ENCODE assay signal across 1 cellular context in genomic region chr6:170366248-170366960, GRCh38.
TF ChIP-seq lines count a peak whose summit lies in the region.

No MANE protein-coding gene starts in this region.

TF ChIP-seq in HepG2, 621 proteins besides CTCF, POLR2A, EP300 and RAD21 (continued from another document and continues in another):
- TF ChIP-seq TIGD3 (CRISPR knock-in tag; IDR thresholded peaks at IDR 0.05; ENCODE audit: borderline replicate concordance) (no peak), ZNF292 (CRISPR knock-in tag; IDR thresholded peaks at IDR 0.05; ENCODE audit: borderline replicate concordance, low read depth) (peak; percentile 76; the same call in 1 of the 2 replicates), SNAPC5 (CRISPR knock-in tag; IDR thresholded peaks at IDR 0.05; ENCODE audit: borderline replicate concordance) (no peak), ZNF770 (CRISPR knock-in tag; IDR thresholded peaks at IDR 0.05) (no peak), SNRNP70 (IDR thresholded peaks at IDR 0.05; ENCODE audit: low read depth, low read length) (no peak), ZNF841 (CRISPR knock-in tag; IDR thresholded peaks at IDR 0.05; ENCODE audit: borderline replicate concordance) (no peak), ZNF775 (CRISPR knock-in tag; IDR thresholded peaks at IDR 0.05; ENCODE audit: borderline replicate concordance) (no peak), NFYC (CRISPR knock-in tag; IDR thresholded peaks at IDR 0.05) (no peak), ZNF207 (IDR thresholded peaks at IDR 0.05; ENCODE audit: borderline replicate concordance) (no peak), GMEB1 (CRISPR knock-in tag; IDR thresholded peaks at IDR 0.05; ENCODE audit: borderline replicate concordance) (no peak), RFX5 (IDR thresholded peaks at IDR 0.05; ENCODE audit: low read depth, low read length) (no peak), ZNF260 (CRISPR knock-in tag; IDR thresholded peaks at IDR 0.05; ENCODE audit: borderline replicate concordance, low read depth) (no peak), NFE2L2 (IDR thresholded peaks at IDR 0.05; ENCODE audit: low read length) (no peak), ZNF446 (CRISPR knock-in tag; IDR thresholded peaks at IDR 0.05) (no peak), ZFP36L1 (CRISPR knock-in tag; IDR thresholded peaks at IDR 0.05) (0 out of 2 replicates have a peak, but pooled peaks have one; percentile 42), ZNF337 (CRISPR knock-in tag; IDR thresholded peaks at IDR 0.05; ENCODE audit: borderline replicate concordance, low read depth) (no peak), THRA (CRISPR knock-in tag; IDR thresholded peaks at IDR 0.05; ENCODE audit: borderline replicate concordance) (peak; percentile 67; the same call in 1 of the 2 replicates), ELF1 (CRISPR knock-in tag; IDR thresholded peaks at IDR 0.05) (no peak), NFRKB (IDR thresholded peaks at IDR 0.05) (no peak), NKX3-1 (CRISPR knock-in tag; IDR thresholded peaks at IDR 0.05) (0 out of 2 replicates have a peak, but pooled peaks have one; percentile 10), ZNF816 (CRISPR knock-in tag; IDR thresholded peaks at IDR 0.05; ENCODE audit: borderline replicate concordance) (no peak), HIC2 (CRISPR knock-in tag; IDR thresholded peaks at IDR 0.05; ENCODE audit: low read depth) (peak; percentile 49; the same call in 1 of the 2 replicates), PCBP2 (optimal IDR thresholded peaks at IDR 0.05; ENCODE audit: low read depth, low read length, poor library complexity, severe bottlenecking) (no peak), ZBTB10 (CRISPR knock-in tag; IDR thresholded peaks at IDR 0.05; ENCODE audit: borderline replicate concordance) (no peak), TSC22D2 (CRISPR knock-in tag; IDR thresholded peaks at IDR 0.05; ENCODE audit: borderline replicate concordance) (0 out of 2 replicates have a peak, but pooled peaks have one; percentile 9), ZNF564 (CRISPR knock-in tag; IDR thresholded peaks at IDR 0.05) (no peak), AHR (CRISPR knock-in tag; IDR thresholded peaks at IDR 0.05) (no peak), KLF13 (CRISPR knock-in tag; IDR thresholded peaks at IDR 0.05) (no peak), MEIS2 (CRISPR knock-in tag; IDR thresholded peaks at IDR 0.05) (no peak), ZNF496 (CRISPR knock-in tag; IDR thresholded peaks at IDR 0.05; ENCODE audit: insufficient replicate concordance) (no peak), ZNF660 (CRISPR knock-in tag; IDR thresholded peaks at IDR 0.05; ENCODE audit: borderline replicate concordance, low read depth) (no peak), ZMYM3 (CRISPR knock-in tag; IDR thresholded peaks at IDR 0.05) (0 out of 2 replicates have a peak, but pooled peaks have one; percentile 7), ZNF766 (CRISPR knock-in tag; IDR thresholded peaks at IDR 0.05; ENCODE audit: borderline replicate concordance) (no peak), AKAP8 (CRISPR knock-in tag; IDR thresholded peaks at IDR 0.05) (no peak), GFI1 (CRISPR knock-in tag; IDR thresholded peaks at IDR 0.05; ENCODE audit: borderline replicate concordance) (no peak), RORA (CRISPR knock-in tag; IDR thresholded peaks at IDR 0.05) (no peak), ZNF619 (CRISPR knock-in tag; IDR thresholded peaks at IDR 0.05) (no peak), SP1 (IDR thresholded peaks at IDR 0.05) (no peak), SP1 (CRISPR knock-in tag; IDR thresholded peaks at IDR 0.05) (no peak), ZGPAT (CRISPR knock-in tag; IDR thresholded peaks at IDR 0.05) (peak; percentile 52; the same call in 1 of the 2 replicates), JUN (CRISPR knock-in tag; IDR thresholded peaks at IDR 0.05) (no peak), MTF1 (CRISPR knock-in tag; IDR thresholded peaks at IDR 0.05) (no peak), ZNF451 (CRISPR knock-in tag; IDR thresholded peaks at IDR 0.05) (no peak), ZNF274 (CRISPR knock-in tag; IDR thresholded peaks at IDR 0.05) (no peak), TP53 (CRISPR knock-in tag; conservative IDR thresholded peaks at IDR 0.05) (no peak)
- TF ChIP-seq, protein P1, sequence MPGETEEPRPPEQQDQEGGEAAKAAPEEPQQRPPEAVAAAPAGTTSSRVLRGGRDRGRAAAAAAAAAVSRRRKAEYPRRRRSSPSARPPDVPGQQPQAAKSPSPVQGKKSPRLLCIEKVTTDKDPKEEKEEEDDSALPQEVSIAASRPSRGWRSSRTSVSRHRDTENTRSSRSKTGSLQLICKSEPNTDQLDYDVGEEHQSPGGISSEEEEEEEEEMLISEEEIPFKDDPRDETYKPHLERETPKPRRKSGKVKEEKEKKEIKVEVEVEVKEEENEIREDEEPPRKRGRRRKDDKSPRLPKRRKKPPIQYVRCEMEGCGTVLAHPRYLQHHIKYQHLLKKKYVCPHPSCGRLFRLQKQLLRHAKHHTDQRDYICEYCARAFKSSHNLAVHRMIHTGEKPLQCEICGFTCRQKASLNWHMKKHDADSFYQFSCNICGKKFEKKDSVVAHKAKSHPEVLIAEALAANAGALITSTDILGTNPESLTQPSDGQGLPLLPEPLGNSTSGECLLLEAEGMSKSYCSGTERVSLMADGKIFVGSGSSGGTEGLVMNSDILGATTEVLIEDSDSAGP (CRISPR knock-in tag; IDR thresholded peaks at IDR 0.05; ENCODE audit: borderline replicate concordance) = peak; percentile 27; the same call in 1 of the 2 replicates
- TF ChIP-seq, protein P2, sequence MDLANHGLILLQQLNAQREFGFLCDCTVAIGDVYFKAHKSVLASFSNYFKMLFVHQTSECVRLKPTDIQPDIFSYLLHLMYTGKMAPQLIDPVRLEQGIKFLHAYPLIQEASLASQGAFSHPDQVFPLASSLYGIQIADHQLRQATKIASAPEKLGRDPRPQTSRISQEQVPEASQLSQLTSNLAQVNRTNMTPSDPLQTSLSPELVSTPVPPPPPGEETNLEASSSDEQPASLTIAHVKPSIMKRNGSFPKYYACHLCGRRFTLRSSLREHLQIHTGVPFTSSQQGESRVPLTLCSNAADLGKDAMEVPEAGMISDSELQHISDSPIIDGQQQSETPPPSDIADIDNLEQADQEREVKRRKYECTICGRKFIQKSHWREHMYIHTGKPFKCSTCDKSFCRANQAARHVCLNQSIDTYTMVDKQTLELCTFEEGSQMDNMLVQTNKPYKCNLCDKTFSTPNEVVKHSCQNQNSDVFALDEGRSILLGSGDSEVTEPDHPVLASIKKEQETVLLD (CRISPR knock-in tag; IDR thresholded peaks at IDR 0.05; ENCODE audit: low read depth) = no peak
- TF ChIP-seq, protein P3, sequence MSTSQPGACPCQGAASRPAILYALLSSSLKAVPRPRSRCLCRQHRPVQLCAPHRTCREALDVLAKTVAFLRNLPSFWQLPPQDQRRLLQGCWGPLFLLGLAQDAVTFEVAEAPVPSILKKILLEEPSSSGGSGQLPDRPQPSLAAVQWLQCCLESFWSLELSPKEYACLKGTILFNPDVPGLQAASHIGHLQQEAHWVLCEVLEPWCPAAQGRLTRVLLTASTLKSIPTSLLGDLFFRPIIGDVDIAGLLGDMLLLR (CRISPR knock-in tag; IDR thresholded peaks at IDR 0.05) = no peak
- TF ChIP-seq, protein P4, sequence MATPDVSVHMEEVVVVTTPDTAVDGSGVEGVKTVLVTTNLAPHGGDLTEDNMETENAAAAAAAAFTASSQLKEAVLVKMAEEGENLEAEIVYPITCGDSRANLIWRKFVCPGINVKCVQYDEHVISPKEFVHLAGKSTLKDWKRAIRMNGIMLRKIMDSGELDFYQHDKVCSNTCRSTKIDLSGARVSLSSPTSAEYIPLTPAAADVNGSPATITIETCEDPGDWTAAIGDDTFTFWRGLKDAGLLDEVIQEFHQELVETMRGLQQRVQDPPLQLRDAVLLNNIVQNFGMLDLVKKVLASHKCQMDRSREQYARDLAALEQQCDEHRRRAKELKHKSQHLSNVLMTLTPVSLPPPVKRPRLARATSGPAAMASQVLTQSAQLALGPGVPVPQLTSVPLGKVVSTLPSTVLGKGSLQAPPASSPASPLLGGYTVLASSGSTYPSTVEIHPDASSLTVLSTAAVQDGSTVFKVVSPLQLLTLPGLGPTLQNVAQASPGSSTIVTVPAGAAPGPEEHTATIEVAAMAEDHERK (CRISPR knock-in tag; IDR thresholded peaks at IDR 0.05; ENCODE audit: low read depth) = no peak
